Comparison of ENCODE assay signal across 14 cellular contexts in genomic region chr19:51124729-51125128, GRCh38. TPM values are rescaled to one million over a fixed set of nuclear protein-coding genes. Genes with fewer than 3 reads are reported as not detected.
DNase-seq lines count a peak whose midpoint lies in the region; ATAC-seq and TF ChIP-seq lines count a peak whose summit lies in the region.
"Had no signal": no experiment of that assay in that cellular context is flagged by ENCODE, and none has a peak within 500 bp of the region (broad histone marks: within the 10 kb centered on the region; RNA-seq: fewer than 3 reads in every experiment).

Gene SIGLEC9 (plus strand): TSS chr19:51124906. CDS start chr19:51124975, 69 bp downstream.

- no peak for TF ChIP-seq POLR2A in tibial nerve (IDR thresholded peaks at IDR 0.05)

- 34 to 36% methylated on average over 9 to 14 of the region's 14 CpGs for WGBS in tibial nerve, 2 donors

- no peaks in the 10 kb centered on the region for H3K27me3 ChIP-seq in mononuclear cell (ENCODE audit: insufficient read depth, low read length)
- no peaks in the 10 kb centered on the region for H3K27me3 ChIP-seq in tibial nerve

- peaks cover 80% of the 10 kb centered on the region for H3K4me1 Mint-ChIP-seq in activated naive CD4-positive, alpha-beta T cell treated with anti-CD3 and anti-CD28 coated beads for 36 hours (ENCODE audit: low read depth)
- H3K4me1 Mint-ChIP-seq in central memory CD8-positive, alpha-beta T cell: peaks cover 80% of the 10 kb centered on the region

- H3K9me3 ChIP-seq in mononuclear cell (ENCODE audit: low read depth, low read length): no peaks in the 10 kb centered on the region
- H3K9me3 ChIP-seq in tibial nerve: no peaks in the 10 kb centered on the region
- H3K9me3 ChIP-seq: BE2C had no signal

- peak within 1 kb of the TSS; percentile 54 for H3K4me3 Mint-ChIP-seq in activated naive CD4-positive, alpha-beta T cell treated with anti-CD3 and anti-CD28 coated beads for 36 hours
- peak within 1 kb of the TSS; percentile 64 for H3K4me3 Mint-ChIP-seq in central memory CD8-positive, alpha-beta T cell

- no peaks in the 10 kb centered on the region for H3K27me3 Mint-ChIP-seq in activated naive CD4-positive, alpha-beta T cell treated with anti-CD3 and anti-CD28 coated beads for 36 hours (ENCODE audit: low read depth)
- H3K27me3 Mint-ChIP-seq in central memory CD8-positive, alpha-beta T cell: no peaks in the 10 kb centered on the region

- H3K27ac Mint-ChIP-seq in activated naive CD4-positive, alpha-beta T cell treated with anti-CD3 and anti-CD28 coated beads for 36 hours: peak within 1 kb of the TSS; percentile 86
- peak within 1 kb of the TSS; percentile 87 for H3K27ac Mint-ChIP-seq in central memory CD8-positive, alpha-beta T cell (ENCODE audit: low read depth)

- intact Hi-C loops in activated naive CD4-positive, alpha-beta T cell treated with anti-CD3 and anti-CD28 coated beads for 36 hours (cut with micrococcal nuclease): no loop called here

- H3K4me3 ChIP-seq in mononuclear cell (ENCODE audit: low read length) (peak within 1 kb of the TSS; percentile 53), tibial nerve (peak within 1 kb of the TSS in 2 of 4 donors; percentile 4 to 39)

- H3K36me3 ChIP-seq in tibial nerve: no peaks in the 10 kb centered on the region
- H3K36me3 ChIP-seq: BE2C had no signal

- peak within 1 kb of the TSS in 3 of 4 donors; percentile 40 to 70 (median 64) for H3K27ac ChIP-seq in tibial nerve
- H3K27ac ChIP-seq: VCaP had no signal

- peaks cover 2% of the 10 kb centered on the region for H3K36me3 Mint-ChIP-seq in activated naive CD4-positive, alpha-beta T cell treated with anti-CD3 and anti-CD28 coated beads for 36 hours (ENCODE audit: low read depth)
- H3K36me3 Mint-ChIP-seq in central memory CD8-positive, alpha-beta T cell (ENCODE audit: insufficient read depth): peaks cover 2% of the 10 kb centered on the region

- TF ChIP-seq CTCF in tibial nerve (IDR thresholded peaks at IDR 0.05): no peak

- H3K9me3 Mint-ChIP-seq in activated naive CD4-positive, alpha-beta T cell treated with anti-CD3 and anti-CD28 coated beads for 36 hours: no peaks in the 10 kb centered on the region
- no peaks in the 10 kb centered on the region for H3K9me3 Mint-ChIP-seq in central memory CD8-positive, alpha-beta T cell

- no peak for DNase-seq in activated naive CD4-positive, alpha-beta T cell treated with anti-CD3 and anti-CD28 coated beads for 36 hours
- DNase-seq in activated naive CD4-positive, alpha-beta T cell (lab: John Stamatoyannopoulos, UW): no peak
- no peak for DNase-seq in central memory CD8-positive, alpha-beta T cell (ENCODE audit: low spot score in 2 of 2)
- peak in 1 of 2 donors; percentile 39 for DNase-seq in tibial nerve (ENCODE audit: low spot score in 2 of 2)
- no peak for DNase-seq in NCI-H2029 treated with DMSO at 0.1 percent for 48 hours (lab: John Stamatoyannopoulos, UW)
- DNase-seq: BE2C; mammary epithelial cell; MM.1S; stimulated activated CD4-positive, alpha-beta T cell treated with anti-CD3 and anti-CD28 coated beads, Interleukin-2, amount 100 ng/mL, for 24 hours had no signal

- ATAC-seq in central memory CD8-positive, alpha-beta T cell (replicated peaks; ENCODE audit: extremely low read depth, poor library complexity, severe bottlenecking): no peak
- no peak for ATAC-seq in GM21515 (IDR thresholded peaks at IDR 0.05; ENCODE audit: unreplicated experiment)
- no peak for ATAC-seq in HG02763 (IDR thresholded peaks at IDR 0.05; ENCODE audit: unreplicated experiment)

- H3K4me1 ChIP-seq in mononuclear cell (ENCODE audit: insufficient read depth, low read length) (peaks cover 91% of the 10 kb centered on the region), tibial nerve (no peaks in the 10 kb centered on the region)
- H3K4me1 ChIP-seq: BE2C had no signal

- no peak for TF ChIP-seq EP300 in tibial nerve (IDR thresholded peaks at IDR 0.05)

- CTCF ChIA-PET in activated naive CD4-positive, alpha-beta T cell treated with anti-CD3 and anti-CD28 coated beads for 36 hours (lab: Charles Lee): interaction anchor here (1.5 kb wide), 1 partner anchor 32 kb away, joined by 3 read pairs; no protein-coding TSS in a partner anchor

RNA-seq across cellular contexts. Expression of gene SIGLEC9, which starts in this region (rescaled TPM):
- total RNA-seq in activated naive CD4-positive, alpha-beta T cell treated with anti-CD3 and anti-CD28 coated beads for 36 hours: 1 to 10 TPM; 1.7 to 1.9 TPM
- total RNA-seq in mononuclear cell (9.4 TPM), tibial nerve (10 to 100 TPM in 1 of 4 donors, 1 to 10 TPM in 3; 4.2 to 18.0 (median 5.0) TPM)
- total RNA-seq: fibroblast of lung, mammary epithelial cell had no signal
